12 cellular contexts compared by ENCODE assay signal in the genomic region with DNA sequence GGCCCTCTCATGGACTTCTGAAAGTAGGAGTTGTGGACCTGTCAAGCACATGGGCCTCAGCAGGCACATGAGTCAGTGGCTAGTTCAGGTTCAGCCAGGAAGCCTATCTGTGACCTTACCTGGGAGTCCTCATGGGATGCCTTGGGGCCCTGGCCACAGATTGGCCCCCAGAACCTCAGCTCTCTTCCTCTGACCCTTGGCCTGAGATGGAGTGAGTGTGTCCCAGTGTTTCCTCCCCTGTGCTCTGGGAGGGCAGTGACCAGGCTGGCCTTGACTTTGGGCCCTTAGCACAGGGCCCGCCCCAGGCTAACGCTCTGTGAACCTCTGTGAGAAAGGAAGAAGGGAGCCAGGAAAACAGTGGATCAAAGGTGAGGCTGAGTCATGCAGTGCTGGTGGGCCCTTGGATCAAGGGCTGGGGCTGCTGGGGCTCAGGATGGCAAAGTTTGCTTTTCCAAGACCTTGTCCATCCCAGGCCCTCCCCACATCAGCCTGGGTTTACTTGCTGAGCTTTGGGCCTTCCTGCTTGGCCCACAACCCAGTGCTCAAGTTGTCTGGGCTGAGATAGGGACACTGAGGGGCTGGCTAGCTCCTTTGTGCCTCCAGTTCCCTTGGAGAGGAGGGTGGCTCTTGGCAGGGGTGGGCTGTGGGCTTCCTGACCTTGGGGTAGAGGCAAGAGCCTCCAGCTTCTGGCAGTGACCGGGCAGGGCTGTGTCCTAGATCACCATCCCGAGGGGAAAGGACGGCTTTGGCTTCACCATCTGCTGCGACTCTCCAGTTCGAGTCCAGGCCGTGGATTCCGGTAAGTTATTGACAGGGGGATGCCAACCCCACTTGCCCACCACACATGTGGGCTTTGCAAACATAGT. TPM values are rescaled to one million over a fixed set of nuclear protein-coding genes. Genes with fewer than 3 reads are reported as not detected.
DNase-seq lines count a peak whose midpoint lies in the region; ATAC-seq lines count a peak whose summit lies in the region.
"Had no signal": no experiment of that assay in that cellular context is flagged by ENCODE, and none has a peak within 500 bp of the region (broad histone marks: within the 10 kb centered on the region; RNA-seq: fewer than 3 reads in every experiment).

No MANE protein-coding gene starts in this region.

- H3K27ac Mint-ChIP-seq in stimulated activated effector memory CD8-positive, alpha-beta T cell treated with anti-CD3 and anti-CD28 coated beads, Interleukin-12 subunit alpha, Interleukin-12 subunit beta, amount 100 ng/mL, for 72 hours, result peak overlapping the region; percentile 81

- ATAC-seq in left lobe of liver, result peak; percentile 91
- ATAC-seq in stimulated activated effector memory CD8-positive, alpha-beta T cell treated with anti-CD3 and anti-CD28 coated beads, Interleukin-12 subunit alpha, Interleukin-12 subunit beta, amount 100 ng/mL, for 72 hours, result no peak
- no peak for ATAC-seq in GM21515 (IDR thresholded peaks at IDR 0.05; ENCODE audit: unreplicated experiment)
- ATAC-seq in HG02623 (IDR thresholded peaks at IDR 0.05; ENCODE audit: unreplicated experiment), result no peak
- ATAC-seq in HG03175 (IDR thresholded peaks at IDR 0.05; ENCODE audit: unreplicated experiment), result no peak

- H3K4me3 Mint-ChIP-seq in stimulated activated effector memory CD8-positive, alpha-beta T cell treated with anti-CD3 and anti-CD28 coated beads, Interleukin-12 subunit alpha, Interleukin-12 subunit beta, amount 100 ng/mL, for 72 hours, result no peak overlapping the region

- peaks cover 43% of the 10 kb centered on the region for H3K4me1 Mint-ChIP-seq in stimulated activated effector memory CD8-positive, alpha-beta T cell treated with anti-CD3 and anti-CD28 coated beads, Interleukin-12 subunit alpha, Interleukin-12 subunit beta, amount 100 ng/mL, for 72 hours

- DNase-seq in HuH-7.5 (ENCODE audit: low spot score), result peak; percentile 30
- DNase-seq in left lobe of liver (ENCODE audit: low spot score), result peak; percentile 90
- DNase-seq in stimulated activated effector memory CD8-positive, alpha-beta T cell treated with anti-CD3 and anti-CD28 coated beads, Interleukin-12 subunit alpha, Interleukin-12 subunit beta, amount 100 ng/mL, for 72 hours (ENCODE audit: low spot score in 2 of 2), result no peak
- no peak for DNase-seq in NCI-H1694 (lab: John Stamatoyannopoulos, UW)
- DNase-seq: activated naive CD4-positive, alpha-beta T cell treated with Interleukin-2 at 50 U/mL for 16 hours; NCI-H1092 treated with DMSO at 0.1 percent for 48 hours; NCI-H345 had no signal

- H3K36me3 Mint-ChIP-seq in stimulated activated effector memory CD8-positive, alpha-beta T cell treated with anti-CD3 and anti-CD28 coated beads, Interleukin-12 subunit alpha, Interleukin-12 subunit beta, amount 100 ng/mL, for 72 hours, result peaks cover 4% of the 10 kb centered on the region

- peak overlapping the region; percentile 47 for H3K27ac ChIP-seq in cingulate gyrus (ENCODE audit: low read depth, low read length)
- H3K27ac ChIP-seq: BLaER1 had no signal

- H3K9me3 Mint-ChIP-seq in stimulated activated effector memory CD8-positive, alpha-beta T cell treated with anti-CD3 and anti-CD28 coated beads, Interleukin-12 subunit alpha, Interleukin-12 subunit beta, amount 100 ng/mL, for 72 hours, result no peaks in the 10 kb centered on the region

RNA-seq across cellular contexts. Expression of a gene that starts 41.4 kb away (rescaled TPM):
- total RNA-seq in left lobe of liver, result 19.5 TPM

Comparison
In these comparisons a context has a peak if more than half of its experiments do, and no peak if none do; other contexts are left out.
1. DNase-seq: peak in HuH-7.5 (single experiment) and left lobe of liver (single experiment); none in stimulated activated effector memory CD8-positive, alpha-beta T cell treated with anti-CD3 and anti-CD28 coated beads, Interleukin-12 subunit alpha, Interleukin-12 subunit beta, amount 100 ng/mL, for 72 hours (0 of 2) and NCI-H1694 (single experiment).